In the genomic region with DNA sequence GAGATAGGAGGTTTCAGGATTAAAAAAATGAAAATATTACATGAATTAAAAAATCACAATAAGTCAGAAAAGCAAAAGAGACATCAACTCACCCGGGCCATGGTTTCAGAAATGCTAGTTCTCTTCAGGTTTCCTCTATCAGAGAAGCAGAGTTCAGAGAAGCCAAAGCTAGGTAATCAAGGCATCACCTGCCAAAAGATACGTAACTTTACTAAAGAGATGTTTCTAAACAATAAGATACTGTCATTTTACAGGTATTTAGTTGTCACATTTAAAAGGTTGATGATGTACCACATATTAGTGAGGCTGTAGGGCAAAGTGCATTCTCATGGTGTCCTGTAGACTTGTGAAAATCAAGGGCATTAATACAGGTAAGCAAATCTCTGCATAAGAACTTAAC, we compare ENCODE assay signal across 25 cellular contexts.
"Had no signal": no experiment of that assay in that cellular context is flagged by ENCODE, and none has a peak within 500 bp of the region (broad histone marks: within the 10 kb centered on the region; RNA-seq: fewer than 3 reads in every experiment).

A gene (minus strand): TSS at position 101 of the 400 bp plus-strand sequence.

- H3K27ac ChIP-seq: heart left ventricle, hepatocyte, left ventricle myocardium inferior, lower lobe of right lung, ovary, right atrium auricular region, right lobe of liver, stomach, suprapubic skin, thoracic aorta, tibial nerve, vagina had no signal

- H3K4me2 ChIP-seq: hepatocyte, smooth muscle cell had no signal

- H3K79me2 ChIP-seq: hepatocyte had no signal

- ATAC-seq: heart left ventricle; lower lobe of right lung; natural killer cell; right lobe of liver; stimulated activated naive B cell treated with anti-CD40 and anti-IgM and Interleukin-4, amounts not matched to agents 10 μg/mL and 1 μg/mL and 100 μg/mL, for 72 hours; stimulated activated naive CD8-positive, alpha-beta T cell treated with anti-CD3 and anti-CD28 coated beads, Interleukin-15, Interleukin-2, amounts not matched to agents 100 U/mL and 50 U/mL, for 24 hours had no signal

- H3K4me3 ChIP-seq: heart left ventricle, hepatocyte, left ventricle myocardium inferior, lower lobe of right lung, ovary, right atrium auricular region, right lobe of liver, smooth muscle cell, stomach, suprapubic skin, thoracic aorta, tibial nerve, vagina had no signal

- H3K4me1 ChIP-seq: heart left ventricle, left ventricle myocardium inferior, lower lobe of right lung, right atrium auricular region, right lobe of liver, stomach, suprapubic skin, tibial nerve, vagina had no signal

- H2AFZ ChIP-seq: hepatocyte had no signal

- H3K27me3 ChIP-seq: heart left ventricle, hepatocyte, ovary, right atrium auricular region, right lobe of liver, stomach, suprapubic skin, tibial nerve, vagina had no signal

- H3K36me3 ChIP-seq: lower lobe of right lung, ovary, right lobe of liver, thoracic aorta, vagina had no signal

- DNase-seq: heart left ventricle; islet precursor cell; left ventricle myocardium inferior; lower lobe of right lung; mammary epithelial cell; mesenchymal stem cell; naive B cell; natural killer cell; nephron progenitor cell; ovary; right lobe of liver; stimulated activated CD4-positive, alpha-beta T cell treated with anti-CD3 and anti-CD28 coated beads, Interleukin-12 subunit alpha, Interleukin-12 subunit beta, amount 100 ng/mL, for 4 hours; stimulated activated CD4-positive, alpha-beta T cell treated with anti-CD3 and anti-CD28 coated beads, Interleukin-15, amount 100 ng/mL, for 24 hours; stimulated activated CD4-positive, alpha-beta T cell treated with anti-CD3 and anti-CD28 coated beads, Interleukin-2, amount 100 ng/mL, for 24 hours; stimulated activated CD4-positive, alpha-beta T cell treated with anti-CD3 and anti-CD28 coated beads, Interleukin-4, amount 100 ng/mL, for 1 hour; stimulated activated naive B cell treated with anti-CD40 and anti-IgM and Interleukin-4, amounts not matched to agents 10 μg/mL and 1 μg/mL and 100 μg/mL, for 72 hours; stimulated activated naive CD8-positive, alpha-beta T cell treated with anti-CD3 and anti-CD28 coated beads, Interleukin-15, Interleukin-2, amounts not matched to agents 100 U/mL and 50 U/mL, for 24 hours; stomach had no signal
